Comparison of ENCODE assay signal across 8 cellular contexts in the genomic region with DNA sequence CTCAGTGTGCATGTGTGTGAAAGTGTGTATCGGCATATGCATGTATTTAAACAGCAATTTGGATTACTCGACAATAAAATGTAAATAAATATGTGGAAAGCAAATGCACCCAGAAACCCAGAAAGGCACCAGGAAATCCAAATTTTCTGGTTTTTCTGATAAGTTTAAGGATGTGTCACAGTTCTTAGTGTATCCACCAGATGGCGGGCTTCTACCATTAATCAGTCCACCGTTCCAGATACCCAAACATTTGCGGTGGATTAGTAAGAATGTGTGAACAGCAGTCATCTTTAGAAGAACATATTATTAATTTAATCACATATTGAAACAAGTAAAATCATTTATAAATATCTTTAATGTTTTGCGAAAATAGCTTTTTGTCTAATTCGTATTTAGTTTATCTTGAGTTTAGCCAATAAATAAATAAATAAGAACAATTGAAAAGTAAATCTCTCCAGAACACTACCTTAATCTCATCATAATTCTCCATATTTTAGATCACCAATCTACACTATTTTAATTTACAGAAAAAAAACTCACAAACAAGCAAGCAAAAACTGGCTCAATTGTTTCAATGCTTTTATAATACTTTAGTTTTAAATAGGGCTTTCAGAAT.
DNase-seq lines count a peak whose midpoint lies in the region; ATAC-seq and TF ChIP-seq lines count a peak whose summit lies in the region.

No MANE protein-coding gene starts in this region.

- H3K27me3 ChIP-seq in breast epithelium, result no peaks in the 10 kb centered on the region

- intact Hi-C loops in breast epithelium (cut with DNase I; ENCODE audit: low total_unique reads), result no loop called here

- TF ChIP-seq CTCF in VCaP (conservative IDR thresholded peaks at IDR 0.05) (peak; percentile 78), breast epithelium (IDR thresholded peaks at IDR 0.05) (peak; percentile 69 to 89 (median 84))

- no peaks in the 10 kb centered on the region for H3K4me1 ChIP-seq in breast epithelium

- DNase-seq in activated gamma-delta T cell treated with Interleukin-2 at 50 U/mL for 16 hours (peak; percentile 58), activated gamma-delta T cell (lab: John Stamatoyannopoulos, UW) (no peak), NCI-H1694 (lab: John Stamatoyannopoulos, UW) (peak; percentile 59), breast epithelium (ENCODE audit: low spot score in 2 of 2) (no peak), kidney glomerular epithelial cell (lab: John Stamatoyannopoulos, UW) (peak; percentile 41)
- peak; percentile 45 to 60 for DNase-seq in stimulated activated CD4-positive, alpha-beta T cell treated with anti-CD3 and anti-CD28 coated beads, Interleukin-2, amount 100 ng/mL, for 48 hours

- peak; percentile 88 for ATAC-seq in HG02840 (IDR thresholded peaks at IDR 0.05; ENCODE audit: low FRiP score, unreplicated experiment)

- TF ChIP-seq POLR2A in breast epithelium (IDR thresholded peaks at IDR 0.05), result no peak

- no peak overlapping the region for H3K27ac ChIP-seq in VCaP
- H3K27ac ChIP-seq in breast epithelium, result no peak overlapping the region

- H3K4me3 ChIP-seq in breast epithelium, result no peak overlapping the region

- no peaks in the 10 kb centered on the region for H3K36me3 ChIP-seq in breast epithelium

- no peaks in the 10 kb centered on the region for H3K9me3 ChIP-seq in breast epithelium

Comparison
In these comparisons a context has a peak if more than half of its experiments do, and no peak if none do; other contexts are left out.
1. DNase-seq: peak in activated gamma-delta T cell treated with Interleukin-2 at 50 U/mL for 16 hours (single experiment), NCI-H1694 (single experiment), kidney glomerular epithelial cell (single experiment) and stimulated activated CD4-positive, alpha-beta T cell treated with anti-CD3 and anti-CD28 coated beads, Interleukin-2, amount 100 ng/mL, for 48 hours (2 of 2); none in activated gamma-delta T cell (single experiment) and breast epithelium (0 of 2).